Comparison of ENCODE assay signal across 16 cellular contexts in the genomic region with DNA sequence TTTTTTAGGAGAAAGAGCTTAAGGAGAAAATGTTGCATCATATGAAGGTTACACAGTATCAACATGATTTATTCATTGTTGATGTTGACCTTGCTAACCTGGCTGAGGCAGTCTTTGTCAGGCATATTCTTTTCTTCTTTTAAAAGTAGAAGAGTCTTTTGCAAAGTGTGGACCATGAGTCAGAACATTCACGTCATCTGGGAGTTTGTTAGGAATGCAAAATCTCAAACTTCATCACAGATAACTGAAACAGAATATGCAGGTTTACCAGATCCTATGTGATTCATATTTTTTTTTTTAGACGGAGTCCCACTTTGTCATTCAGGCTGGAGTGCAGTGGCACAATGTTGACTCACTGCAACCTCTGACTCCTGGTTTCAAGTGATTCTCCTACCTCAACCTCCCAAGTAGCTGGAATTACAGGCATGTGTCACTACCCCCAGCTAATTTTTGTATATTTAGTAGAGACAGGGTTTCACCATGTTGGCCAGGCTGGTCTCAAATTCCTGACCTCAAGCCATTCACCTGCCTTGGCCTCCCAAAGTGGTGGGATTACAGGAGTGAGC.
DNase-seq lines count a peak whose midpoint lies in the region; ATAC-seq and TF ChIP-seq lines count a peak whose summit lies in the region.
"Had no signal": no experiment of that assay in that cellular context is flagged by ENCODE, and none has a peak within 500 bp of the region (broad histone marks: within the 10 kb centered on the region; RNA-seq: fewer than 3 reads in every experiment).

No MANE protein-coding gene starts in this region.

- DNase-seq in AG08395 (ENCODE audit: low spot score) (peak; percentile 48), HK-2 (ENCODE audit: unreplicated experiment) (peak; percentile 51), astrocyte of the cerebellum (ENCODE audit: low read depth) (peak; percentile 72), kidney glomerular epithelial cell (lab: John Stamatoyannopoulos, UW) (peak; percentile 85), head of caudate nucleus (no peak), G401 (ENCODE audit: low spot score) (no peak), GM10266 (ENCODE audit: extremely low spot score) (no peak)
- DNase-seq: activated CD4-positive, CD25-positive, alpha-beta regulatory T cell; heart left ventricle; left ventricle myocardium superior; NCI-H526 treated with DMSO at 0.1 percent for 48 hours; occipital lobe; stimulated activated CD4-positive, alpha-beta T cell treated with anti-CD3 and anti-CD28 coated beads, Interleukin-1b, Interleukin-23, amount 100 ng/mL, for 48 hours had no signal

- intact Hi-C loops in head of caudate nucleus (cut with DNase I), result no loop called here

- in situ Hi-C loops in astrocyte of the cerebellum (cut with HindIII; ENCODE audit: low sequenced_read_pairs) (no loop called here), G401 (cut with HindIII; ENCODE audit: low sequenced_read_pairs) (no loop called here)

- no peak overlapping the region for H3K4me3 ChIP-seq in astrocyte of the cerebellum (ENCODE audit: low read depth, low read length)
- H3K4me3 ChIP-seq: heart left ventricle, vagina had no signal

- no peak for ATAC-seq in HG03095 (IDR thresholded peaks at IDR 0.05; ENCODE audit: unreplicated experiment)
- ATAC-seq: heart left ventricle; left ventricle myocardium superior; stimulated activated effector memory CD8-positive, alpha-beta T cell treated with anti-CD3 and anti-CD28 coated beads, Interleukin-12 subunit alpha, Interleukin-12 subunit beta, amount 100 ng/mL, for 72 hours had no signal

- no peak for TF ChIP-seq CTCF in astrocyte of the cerebellum (IDR thresholded peaks at IDR 0.05; ENCODE audit: low read depth, low read length, missing control alignments)
- TF ChIP-seq CTCF in GM10266 (IDR thresholded peaks at IDR 0.05; ENCODE audit: control insufficient read depth, insufficient read depth, low read depth, missing control alignments), result no peak

Comparison
In these comparisons a context has a peak if more than half of its experiments do, and no peak if none do; other contexts are left out.
1. DNase-seq: peak in AG08395 (single experiment), HK-2 (single experiment), astrocyte of the cerebellum (single experiment) and kidney glomerular epithelial cell (single experiment); none in head of caudate nucleus (0 of 42), G401 (single experiment) and GM10266 (single experiment).